ENCODE assay signal across 15 cellular contexts in genomic region chr9:90974643-90975245, GRCh38.
"Had no signal": no experiment of that assay in that cellular context is flagged by ENCODE, and none has a peak within 500 bp of the region (broad histone marks: within the 10 kb centered on the region; RNA-seq: fewer than 3 reads in every experiment).

No MANE protein-coding gene starts in this region.

- H3K4me3 ChIP-seq: esophagus muscularis mucosa, left ventricle myocardium inferior, tibial artery, vagina had no signal

- H3K9me3 ChIP-seq: esophagus muscularis mucosa, left ventricle myocardium inferior, tibial artery, vagina had no signal

- H3K27me3 ChIP-seq: esophagus muscularis mucosa, tibial artery, vagina had no signal

- ATAC-seq: activated CD4-positive, CD25-positive, alpha-beta regulatory T cell treated with anti-CD3 and anti-CD28 coated beads, Interleukin-2, amount 50 U/mL, for 24 hours; naive thymus-derived CD8-positive, alpha-beta T cell; stimulated activated effector memory CD8-positive, alpha-beta T cell treated with anti-CD3 and anti-CD28 coated beads, Interleukin-12 subunit alpha, Interleukin-12 subunit beta, amount 100 ng/mL, for 72 hours had no signal

- FAIRE-seq: colon, endometrium, kidney had no signal

- H3K27ac ChIP-seq: esophagus muscularis mucosa, left ventricle myocardium inferior, tibial artery, vagina had no signal

- H3K36me3 ChIP-seq: esophagus muscularis mucosa, left ventricle myocardium inferior, tibial artery, vagina had no signal

- H3K4me1 ChIP-seq: esophagus muscularis mucosa, left ventricle myocardium inferior had no signal

- DNase-seq: activated CD4-positive, alpha-beta T cell treated with anti-CD3 and anti-CD28 coated beads, Interleukin-2, amount 50 U/mL, for 4 hours; activated naive CD4-positive, alpha-beta T cell treated with anti-CD3 and anti-CD28 coated beads for 36 hours; hypothalamus; kidney; left ventricle myocardium inferior; mesenchymal stem cell; naive thymus-derived CD8-positive, alpha-beta T cell; T1000; tibial artery had no signal
